Comparison of ENCODE assay signal across 22 cellular contexts in the genomic region with DNA sequence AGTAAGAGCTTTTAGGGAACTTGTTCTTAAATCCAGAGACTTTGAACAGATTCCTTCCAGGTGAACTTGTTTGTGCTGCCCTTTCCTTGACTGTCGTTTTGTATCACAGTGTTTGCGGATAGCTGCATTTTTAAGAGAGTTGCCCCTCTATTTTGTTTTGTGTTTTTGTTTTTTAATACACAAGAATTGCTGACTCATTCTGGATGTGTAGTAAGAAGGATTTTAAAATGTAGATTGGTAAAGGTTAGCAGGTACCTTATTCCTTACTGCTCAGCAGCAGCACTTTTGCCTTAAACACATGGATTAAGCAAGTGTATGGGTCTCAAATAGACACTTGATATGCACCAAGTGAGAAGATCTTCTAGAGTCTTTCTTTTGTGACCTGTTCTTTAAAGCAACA. TPM values are rescaled to one million over a fixed set of nuclear protein-coding genes. Genes with fewer than 3 reads are reported as not detected.
A peak's percentile ranks its signal among the peaks of the same experiment; 100 is the strongest.
DNase-seq lines count a peak whose midpoint lies in the region; ATAC-seq and TF ChIP-seq lines count a peak whose summit lies in the region.
"Had no signal": no experiment of that assay in that cellular context is flagged by ENCODE, and none has a peak within 500 bp of the region (broad histone marks: within the 10 kb centered on the region; RNA-seq: fewer than 3 reads in every experiment).

No MANE protein-coding gene starts in this region.

- H3K4me3 Mint-ChIP-seq in activated naive CD4-positive, alpha-beta T cell treated with anti-CD3 and anti-CD28 coated beads, Interleukin-2, amount 50 U/mL, for 24 hours: no peak overlapping the region
- H3K4me3 Mint-ChIP-seq in activated naive CD4-positive, alpha-beta T cell treated with anti-CD3 and anti-CD28 coated beads for 36 hours: no peak overlapping the region
- H3K4me3 Mint-ChIP-seq: CD4-positive, CD25-positive, alpha-beta regulatory T cell; CD8-positive, alpha-beta memory T cell had no signal

- no peaks in the 10 kb centered on the region for H3K36me3 Mint-ChIP-seq in activated naive CD4-positive, alpha-beta T cell treated with anti-CD3 and anti-CD28 coated beads, Interleukin-2, amount 50 U/mL, for 24 hours
- H3K36me3 Mint-ChIP-seq in activated naive CD4-positive, alpha-beta T cell treated with anti-CD3 and anti-CD28 coated beads for 36 hours (ENCODE audit: low read depth): no peaks in the 10 kb centered on the region
- H3K36me3 Mint-ChIP-seq: CD4-positive, CD25-positive, alpha-beta regulatory T cell had no signal

- H3K9me3 Mint-ChIP-seq in activated naive CD4-positive, alpha-beta T cell treated with anti-CD3 and anti-CD28 coated beads, Interleukin-2, amount 50 U/mL, for 24 hours: no peaks in the 10 kb centered on the region
- no peaks in the 10 kb centered on the region for H3K9me3 Mint-ChIP-seq in activated naive CD4-positive, alpha-beta T cell treated with anti-CD3 and anti-CD28 coated beads for 36 hours
- H3K9me3 Mint-ChIP-seq: CD4-positive, CD25-positive, alpha-beta regulatory T cell; CD8-positive, alpha-beta memory T cell had no signal

- CTCF ChIA-PET in activated naive CD4-positive, alpha-beta T cell treated with anti-CD3 and anti-CD28 coated beads for 36 hours (lab: Charles Lee): interaction anchor here (0.6 to 2.4 kb wide), 2 partner anchors 10 to 303 kb away, joined by 3 to 10 read pairs; a partner anchor contains a TSS
- CTCF ChIA-PET in PC-3 (lab: Charles Lee): no interaction called here

- H3K9me2 ChIP-seq in PC-3 (replicated peaks; ENCODE audit: low read length): no peaks in the 10 kb centered on the region

- H3F3A ChIP-seq in PC-3 (ENCODE audit: low read length, unreplicated experiment): no peaks in the 10 kb centered on the region

- H3K36me3 ChIP-seq in PC-3 (ENCODE audit: low read depth, low read length): no peaks in the 10 kb centered on the region
- H3K36me3 ChIP-seq: BE2C, HAP-1 had no signal

- peaks cover 2% of the 10 kb centered on the region for H3K27me3 Mint-ChIP-seq in activated naive CD4-positive, alpha-beta T cell treated with anti-CD3 and anti-CD28 coated beads, Interleukin-2, amount 50 U/mL, for 24 hours
- H3K27me3 Mint-ChIP-seq in activated naive CD4-positive, alpha-beta T cell treated with anti-CD3 and anti-CD28 coated beads for 36 hours (ENCODE audit: low read depth): peaks cover 2% of the 10 kb centered on the region

- H3K27ac ChIP-seq in PC-3 (ENCODE audit: low read length): no peak overlapping the region
- H3K27ac ChIP-seq: 22Rv1 had no signal

- POLR2A ChIA-PET in PC-3 (lab: Charles Lee; ENCODE audit: unreplicated experiment): no interaction called here

- ATAC-seq in PC-3 (no peak), SK-N-SH treated with all-trans-retinoic acid at 6 μM for 48 hours (no peak)
- ATAC-seq: GM12878 had no signal

- DNase-seq in activated naive CD4-positive, alpha-beta T cell treated with anti-CD3 and anti-CD28 coated beads for 36 hours: no peak
- DNase-seq in PC-3: no peak
- no peak for DNase-seq in globus pallidus (ENCODE audit: low spot score)
- DNase-seq: ACHN; BE2C; C1 segment of cervical spinal cord; CD4-positive, CD25-positive, alpha-beta regulatory T cell; CD8-positive, alpha-beta memory T cell; COR-L47; DMS 273 treated with DMSO at 0.1 percent for 48 hours; DMS53; DND-41; EL; KBM-7 had no signal

- H3K27me3 ChIP-seq in PC-3 (ENCODE audit: low read length): no peaks in the 10 kb centered on the region
- H3K27me3 ChIP-seq: BE2C had no signal

- H3K4me2 ChIP-seq in PC-3 (ENCODE audit: low read length): no peak overlapping the region

- H3K79me2 ChIP-seq in PC-3 (ENCODE audit: low read length): no peaks in the 10 kb centered on the region

- no peaks in the 10 kb centered on the region for H3K9me3 ChIP-seq in PC-3 (ENCODE audit: low read length)
- H3K9me3 ChIP-seq: BE2C, HAP-1 had no signal

- TF ChIP-seq CTCF in PC-3 (conservative IDR thresholded peaks at IDR 0.05; ENCODE audit: low read depth, low read length): no peak

- no peaks in the 10 kb centered on the region for H4K20me1 ChIP-seq in PC-3 (ENCODE audit: low read length)

- no peak overlapping the region for H3K9ac ChIP-seq in PC-3 (ENCODE audit: low read length)

- no peaks in the 10 kb centered on the region for H3K4me1 ChIP-seq in PC-3 (ENCODE audit: insufficient read depth, low read length)
- H3K4me1 ChIP-seq: HAP-1 had no signal

- H2AFZ ChIP-seq in PC-3 (ENCODE audit: low read length): peak overlapping the region; percentile 36; the same call in 1 of the 2 replicates

- H3K27ac Mint-ChIP-seq in activated naive CD4-positive, alpha-beta T cell treated with anti-CD3 and anti-CD28 coated beads, Interleukin-2, amount 50 U/mL, for 24 hours: peak overlapping the region; percentile 8
- no peak overlapping the region for H3K27ac Mint-ChIP-seq in activated naive CD4-positive, alpha-beta T cell treated with anti-CD3 and anti-CD28 coated beads for 36 hours
- H3K27ac Mint-ChIP-seq: CD4-positive, CD25-positive, alpha-beta regulatory T cell; CD8-positive, alpha-beta memory T cell had no signal

- no peaks in the 10 kb centered on the region for H3K4me1 Mint-ChIP-seq in activated naive CD4-positive, alpha-beta T cell treated with anti-CD3 and anti-CD28 coated beads, Interleukin-2, amount 50 U/mL, for 24 hours
- no peaks in the 10 kb centered on the region for H3K4me1 Mint-ChIP-seq in activated naive CD4-positive, alpha-beta T cell treated with anti-CD3 and anti-CD28 coated beads for 36 hours (ENCODE audit: low read depth)
- H3K4me1 Mint-ChIP-seq: CD4-positive, CD25-positive, alpha-beta regulatory T cell; CD8-positive, alpha-beta memory T cell had no signal

- no TSS peak for BruUV-seq in PC-3 (replicated peaks; lab: Mats Ljungman, UMichigan)

- intact Hi-C loops in activated naive CD4-positive, alpha-beta T cell treated with anti-CD3 and anti-CD28 coated beads for 36 hours (cut with micrococcal nuclease): no loop called here
- intact Hi-C loops in PC-3 (cut with micrococcal nuclease): no loop called here

- H3K4me3 ChIP-seq in PC-3 (ENCODE audit: low read length): no peak overlapping the region
- H3K4me3 ChIP-seq: GM12878, HAP-1 had no signal

TF ChIP-seq in SK-N-SH treated with all-trans-retinoic acid at 6 μM for 48 hours, 23 proteins besides CTCF, POLR2A, EP300 and RAD21 (continues in another document):
- no peak for TF ChIP-seq TCF4 (CRISPR knock-in tag; IDR thresholded peaks at IDR 0.05; ENCODE audit: borderline replicate concordance)
- TF ChIP-seq, protein P1, sequence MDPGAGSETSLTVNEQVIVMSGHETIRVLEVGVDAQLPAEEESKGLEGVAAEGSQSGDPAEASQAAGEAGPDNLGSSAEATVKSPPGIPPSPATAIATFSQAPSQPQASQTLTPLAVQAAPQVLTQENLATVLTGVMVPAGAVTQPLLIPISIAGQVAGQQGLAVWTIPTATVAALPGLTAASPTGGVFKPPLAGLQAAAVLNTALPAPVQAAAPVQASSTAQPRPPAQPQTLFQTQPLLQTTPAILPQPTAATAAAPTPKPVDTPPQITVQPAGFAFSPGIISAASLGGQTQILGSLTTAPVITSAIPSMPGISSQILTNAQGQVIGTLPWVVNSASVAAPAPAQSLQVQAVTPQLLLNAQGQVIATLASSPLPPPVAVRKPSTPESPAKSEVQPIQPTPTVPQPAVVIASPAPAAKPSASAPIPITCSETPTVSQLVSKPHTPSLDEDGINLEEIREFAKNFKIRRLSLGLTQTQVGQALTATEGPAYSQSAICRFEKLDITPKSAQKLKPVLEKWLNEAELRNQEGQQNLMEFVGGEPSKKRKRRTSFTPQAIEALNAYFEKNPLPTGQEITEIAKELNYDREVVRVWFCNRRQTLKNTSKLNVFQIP (CRISPR knock-in tag; IDR thresholded peaks at IDR 0.05; ENCODE audit: borderline replicate concordance, low read depth): no peak
- TF ChIP-seq ESRRG (CRISPR knock-in tag; IDR thresholded peaks at IDR 0.05): no peak
- TF ChIP-seq, protein P2, sequence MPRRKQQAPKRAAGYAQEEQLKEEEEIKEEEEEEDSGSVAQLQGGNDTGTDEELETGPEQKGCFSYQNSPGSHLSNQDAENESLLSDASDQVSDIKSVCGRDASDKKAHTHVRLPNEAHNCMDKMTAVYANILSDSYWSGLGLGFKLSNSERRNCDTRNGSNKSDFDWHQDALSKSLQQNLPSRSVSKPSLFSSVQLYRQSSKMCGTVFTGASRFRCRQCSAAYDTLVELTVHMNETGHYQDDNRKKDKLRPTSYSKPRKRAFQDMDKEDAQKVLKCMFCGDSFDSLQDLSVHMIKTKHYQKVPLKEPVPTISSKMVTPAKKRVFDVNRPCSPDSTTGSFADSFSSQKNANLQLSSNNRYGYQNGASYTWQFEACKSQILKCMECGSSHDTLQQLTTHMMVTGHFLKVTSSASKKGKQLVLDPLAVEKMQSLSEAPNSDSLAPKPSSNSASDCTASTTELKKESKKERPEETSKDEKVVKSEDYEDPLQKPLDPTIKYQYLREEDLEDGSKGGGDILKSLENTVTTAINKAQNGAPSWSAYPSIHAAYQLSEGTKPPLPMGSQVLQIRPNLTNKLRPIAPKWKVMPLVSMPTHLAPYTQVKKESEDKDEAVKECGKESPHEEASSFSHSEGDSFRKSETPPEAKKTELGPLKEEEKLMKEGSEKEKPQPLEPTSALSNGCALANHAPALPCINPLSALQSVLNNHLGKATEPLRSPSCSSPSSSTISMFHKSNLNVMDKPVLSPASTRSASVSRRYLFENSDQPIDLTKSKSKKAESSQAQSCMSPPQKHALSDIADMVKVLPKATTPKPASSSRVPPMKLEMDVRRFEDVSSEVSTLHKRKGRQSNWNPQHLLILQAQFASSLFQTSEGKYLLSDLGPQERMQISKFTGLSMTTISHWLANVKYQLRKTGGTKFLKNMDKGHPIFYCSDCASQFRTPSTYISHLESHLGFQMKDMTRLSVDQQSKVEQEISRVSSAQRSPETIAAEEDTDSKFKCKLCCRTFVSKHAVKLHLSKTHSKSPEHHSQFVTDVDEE (CRISPR knock-in tag; IDR thresholded peaks at IDR 0.05): no peak
- no peak for TF ChIP-seq GLIS3 (CRISPR knock-in tag; IDR thresholded peaks at IDR 0.05)
- no peak for TF ChIP-seq PPARA (CRISPR knock-in tag; IDR thresholded peaks at IDR 0.05; ENCODE audit: borderline replicate concordance)
- TF ChIP-seq ZC3H10 (CRISPR knock-in tag; IDR thresholded peaks at IDR 0.05): no peak

RNA-seq across cellular contexts. Expression of a gene that starts 8.9 kb away (rescaled TPM):
- not detected for total RNA-seq in activated naive CD4-positive, alpha-beta T cell treated with anti-CD3 and anti-CD28 coated beads for 36 hours
- not detected in 2 replicates for total RNA-seq in PC-3 (2014; rRNA removed)
- total RNA-seq: CD4-positive, CD25-positive, alpha-beta regulatory T cell; CD8-positive, alpha-beta memory T cell; G401; H4; HT-29 had no signal

RNA-seq across cellular contexts. Expression of a gene that starts 12.8 kb away (rescaled TPM):
- total RNA-seq in activated naive CD4-positive, alpha-beta T cell treated with anti-CD3 and anti-CD28 coated beads for 36 hours: 10 to 100 TPM; 87.2 to 87.8 TPM
- total RNA-seq in PC-3 (2014; rRNA removed): 86.5 and 89.5 TPM in 2 replicates

RNA-seq across cellular contexts. Expression of a gene that starts 22.5 kb away (rescaled TPM):
- total RNA-seq in activated naive CD4-positive, alpha-beta T cell treated with anti-CD3 and anti-CD28 coated beads for 36 hours: not detected
- not detected in 2 replicates for total RNA-seq in PC-3 (2014; rRNA removed)
- total RNA-seq: CD4-positive, CD25-positive, alpha-beta regulatory T cell; CD8-positive, alpha-beta memory T cell; G401; GM12878; H4; HT-29 had no signal

RNA-seq across cellular contexts. Expression of a gene that starts 27.8 kb away (rescaled TPM):
- 10 to 100 TPM; 35.0 to 37.7 TPM for total RNA-seq in activated naive CD4-positive, alpha-beta T cell treated with anti-CD3 and anti-CD28 coated beads for 36 hours
- 28.9 and 38.0 TPM in 2 replicates for total RNA-seq in PC-3 (2014; rRNA removed)

RNA-seq across cellular contexts. Expression of a gene that starts 29.1 kb away (rescaled TPM):
- not detected for total RNA-seq in activated naive CD4-positive, alpha-beta T cell treated with anti-CD3 and anti-CD28 coated beads for 36 hours
- total RNA-seq in PC-3 (2014; rRNA removed): not detected in 2 replicates
- total RNA-seq: CD4-positive, CD25-positive, alpha-beta regulatory T cell; CD8-positive, alpha-beta memory T cell; G401; H4; HT-29 had no signal
